ENCODE assay signal across 9 cellular contexts in the genomic region with DNA sequence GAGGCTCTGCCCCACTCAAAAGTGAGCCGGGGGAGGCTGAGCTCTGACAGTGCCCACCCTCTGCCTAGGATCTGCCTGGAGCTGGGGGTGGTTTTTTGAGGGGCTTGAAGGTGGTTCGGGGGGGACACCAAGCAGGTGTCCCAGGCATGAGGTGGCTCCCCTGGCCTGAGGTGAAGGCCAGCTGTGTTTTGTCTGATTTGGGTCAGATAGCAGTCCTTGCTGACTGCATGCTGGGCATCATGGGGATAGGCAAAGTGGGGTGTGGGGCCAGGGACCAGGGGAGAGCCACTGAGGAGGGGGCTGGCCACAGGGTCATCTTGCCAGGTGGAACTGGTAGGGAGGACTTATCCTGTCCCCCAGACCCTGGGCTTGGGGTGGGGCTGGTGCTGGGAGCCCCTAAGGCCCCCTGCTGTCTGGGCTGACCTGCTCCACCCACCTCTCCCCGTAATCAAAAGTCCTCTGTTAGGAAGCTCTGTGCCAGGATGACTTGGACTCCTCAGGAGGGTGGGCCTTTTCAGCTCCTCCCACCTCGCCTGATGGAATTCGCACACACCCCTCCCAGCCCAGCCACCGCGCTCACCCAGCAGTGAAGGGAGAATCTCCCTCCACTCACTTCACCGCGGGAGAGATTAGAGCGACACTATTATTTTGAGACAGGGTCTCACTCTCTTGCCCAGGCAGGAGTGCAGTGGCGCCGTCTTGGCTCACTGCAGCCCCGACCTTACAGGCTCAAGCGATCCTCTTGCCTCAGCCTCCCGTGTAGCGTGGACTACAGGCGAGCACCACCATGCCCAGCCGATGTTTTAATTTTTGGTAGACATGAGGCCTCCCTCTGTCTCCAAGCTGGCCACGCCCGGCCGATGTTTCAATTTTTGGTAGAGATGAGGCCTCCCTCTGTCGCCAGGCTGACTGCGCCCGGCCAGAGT. TPM values are rescaled to one million over a fixed set of nuclear protein-coding genes. Genes with fewer than 3 reads are reported as not detected.
DNase-seq lines count a peak whose midpoint lies in the region; ATAC-seq, FAIRE-seq and TF ChIP-seq lines count a peak whose summit lies in the region.
"Had no signal": no experiment of that assay in that cellular context is flagged by ENCODE, and none has a peak within 500 bp of the region (broad histone marks: within the 10 kb centered on the region; RNA-seq: fewer than 3 reads in every experiment).

No MANE protein-coding gene starts in this region.

- H2AK5ac ChIP-seq in mesenchymal stem cell (ENCODE audit: low read length, severe bottlenecking): no peak overlapping the region

- H3K36me3 ChIP-seq in bronchial epithelial cell (ENCODE audit: control insufficient read depth, insufficient read depth, low read length): peaks cover 10% of the 10 kb centered on the region
- peaks cover 24 to 44% of the 10 kb centered on the region in 2 experiments for H3K36me3 ChIP-seq in mesenchymal stem cell (ENCODE audit: control insufficient read depth in 1 of 2, insufficient read depth in 2 of 2, low read depth in 1 of 2, low read length in 2 of 2)

- H3K9me3 ChIP-seq in CD4-positive, alpha-beta T cell (ENCODE audit: control insufficient read depth, low read length): no peaks in the 10 kb centered on the region
- no peaks in the 10 kb centered on the region for H3K9me3 ChIP-seq in mesenchymal stem cell (ENCODE audit: control insufficient read depth, low read length)

- no peak overlapping the region for H4K8ac ChIP-seq in mesenchymal stem cell (ENCODE audit: low read length)

- H3K23ac ChIP-seq in mesenchymal stem cell (ENCODE audit: low read length in 2 of 2): peak overlapping the region in 1 of 2 experiments; percentile 54

- peak overlapping the region in 1 of 2 experiments; percentile 57 for H3K14ac ChIP-seq in mesenchymal stem cell (ENCODE audit: low read length in 2 of 2)

- H3K36me3 Mint-ChIP-seq in CD4-positive, alpha-beta T cell (ENCODE audit: low read depth): peaks cover 13% of the 10 kb centered on the region

- peaks cover 6% of the 10 kb centered on the region for H3K79me1 ChIP-seq in mesenchymal stem cell (replicated peaks; ENCODE audit: low read length, poor library complexity, severe bottlenecking)

- no peak overlapping the region for H2BK120ac ChIP-seq in mesenchymal stem cell (ENCODE audit: low read depth, low read length)

- no peak overlapping the region for H3K4me2 ChIP-seq in mesenchymal stem cell (ENCODE audit: low read length, poor library complexity, severe bottlenecking)

- CTCF ChIA-PET in CD4-positive, alpha-beta T cell (lab: Charles Lee): no interaction called here

- no peak for TF ChIP-seq CTCF in CD4-positive, alpha-beta T cell (IDR thresholded peaks at IDR 0.05)
- no peak for TF ChIP-seq CTCF in bronchial epithelial cell (IDR thresholded peaks at IDR 0.05; ENCODE audit: insufficient read depth, low read length, severe bottlenecking)

- H2BK15ac ChIP-seq in mesenchymal stem cell (ENCODE audit: low read depth, poor library complexity, severe bottlenecking): no peak overlapping the region

- peaks cover 23% of the 10 kb centered on the region for H3K27me3 Mint-ChIP-seq in CD4-positive, alpha-beta T cell

- H3K4me3 Mint-ChIP-seq in CD4-positive, alpha-beta T cell: peak overlapping the region; percentile 42

- no peaks in the 10 kb centered on the region for H3K9me3 Mint-ChIP-seq in CD4-positive, alpha-beta T cell

- FAIRE-seq in HTR-8/SVneo (lab: Jason Lieb, UNC) (peak; percentile 90), bronchial epithelial cell (lab: Jason Lieb, UNC) (no peak)

- intact Hi-C loops in CD4-positive, alpha-beta T cell (cut with DNase I, micrococcal nuclease): no loop called here

- H3K4me1 Mint-ChIP-seq in CD4-positive, alpha-beta T cell (ENCODE audit: low read depth): peaks cover 12% of the 10 kb centered on the region

- H2BK12ac ChIP-seq in mesenchymal stem cell (ENCODE audit: low read length in 2 of 2): no peak overlapping the region

- no peak overlapping the region for H3K27ac ChIP-seq in CD4-positive, alpha-beta T cell (ENCODE audit: low read depth, low read length)
- no peak overlapping the region for H3K27ac ChIP-seq in mesenchymal stem cell (ENCODE audit: low read length, poor library complexity, severe bottlenecking)

- no peak overlapping the region for H3K9ac ChIP-seq in mesenchymal stem cell (ENCODE audit: low read length)

- no peak for ATAC-seq in CD4-positive, alpha-beta T cell (ENCODE audit: poor library complexity)

- no peak overlapping the region for H3K4ac ChIP-seq in mesenchymal stem cell (ENCODE audit: low read depth in 1 of 2, low read length in 2 of 2)

- POLR2A ChIA-PET in CD4-positive, alpha-beta T cell (lab: Charles Lee): interaction anchor here (0.7 to 2.7 kb wide), 7 partner anchors 10 to 108 kb away, joined by 3 to 10 read pairs (median 4); a partner anchor contains a TSS

- H3K27me3 ChIP-seq in CD4-positive, alpha-beta T cell (ENCODE audit: control insufficient read depth, insufficient read depth, low read length): peaks cover 47% of the 10 kb centered on the region
- H3K27me3 ChIP-seq in bronchial epithelial cell (ENCODE audit: control insufficient read depth, insufficient read depth, low read length) (peaks cover 25% of the 10 kb centered on the region), mesenchymal stem cell (ENCODE audit: control insufficient read depth in 1 of 2, insufficient read depth in 1 of 2, low read length in 2 of 2) (peaks cover 25 to 39% of the 10 kb centered on the region in 2 experiments)

- H3K4me1 ChIP-seq in mesenchymal stem cell (ENCODE audit: control insufficient read depth, insufficient read depth, low read depth, low read length): peaks cover 50% of the 10 kb centered on the region

- peak overlapping the region in 1 of 2 experiments; percentile 49 for H3K18ac ChIP-seq in mesenchymal stem cell (ENCODE audit: low read depth in 1 of 2, low read length in 2 of 2)

- peak overlapping the region; percentile 27 for H3K27ac Mint-ChIP-seq in CD4-positive, alpha-beta T cell

- H4K91ac ChIP-seq in mesenchymal stem cell (ENCODE audit: low read length): peak overlapping the region; percentile 41

- WGBS in mesenchymal stem cell: 28% methylated on average over 24 of the region's 24 CpGs

- no peak overlapping the region for H2AFZ ChIP-seq in mesenchymal stem cell (ENCODE audit: low read depth, low read length)

- H2BK5ac ChIP-seq in mesenchymal stem cell (ENCODE audit: low read depth, low read length, poor library complexity, severe bottlenecking): no peak overlapping the region

- H3K4me3 ChIP-seq in bronchial epithelial cell (ENCODE audit: low read depth, low read length) (no peak overlapping the region), mesenchymal stem cell (ENCODE audit: insufficient read depth in 1 of 2, low read depth in 1 of 2, low read length in 2 of 2) (peak overlapping the region in 1 of 2 experiments; percentile 28)

- DNase-seq in CD4-positive, alpha-beta T cell: no peak
- DNase-seq in HTR-8/SVneo (ENCODE audit: insufficient read length, low spot score): peak; percentile 85
- DNase-seq in bronchial epithelial cell (ENCODE audit: low read depth): peak; percentile 49
- DNase-seq in mesenchymal stem cell: peak; percentile 44
- no peak for DNase-seq in effector CD8-positive, alpha-beta T cell (lab: John Stamatoyannopoulos, UW)
- DNase-seq in C1 segment of cervical spinal cord (lab: John Stamatoyannopoulos, UW): no peak
- no peak for DNase-seq in activated CD8-positive, alpha-beta memory T cell treated with anti-CD3 and anti-CD28 coated beads, Interleukin-2, amount 50 U/mL, for 48 hours
- DNase-seq in NCI-H748 treated with DMSO at 0.1 percent for 48 hours (lab: John Stamatoyannopoulos, UW): no peak
- DNase-seq: GF-D8 had no signal

RNA-seq across cellular contexts. Expression of a gene that starts 1.5 kb away (rescaled TPM):
- total RNA-seq in CD4-positive, alpha-beta T cell: not detected
- total RNA-seq in bronchial epithelial cell: not detected in 2 replicates
- 0.79 TPM for polyA plus RNA-seq in mesenchymal stem cell (2013, experiment 1 of 2)
- polyA plus RNA-seq in mesenchymal stem cell (2013, experiment 2 of 2): 0.44 TPM

RNA-seq across cellular contexts. Expression of a gene that starts 10.7 kb away (rescaled TPM):
- 10 to 100 TPM; 54.5 to 56.0 TPM for total RNA-seq in CD4-positive, alpha-beta T cell
- total RNA-seq in bronchial epithelial cell: 16.1 and 17.8 TPM in 2 replicates
- polyA plus RNA-seq in mesenchymal stem cell (2013, experiment 1 of 2): 28.3 TPM
- 27.4 TPM for polyA plus RNA-seq in mesenchymal stem cell (2013, experiment 2 of 2)

RNA-seq across cellular contexts. Expression of a gene that starts 19.1 kb away (rescaled TPM):
- 1 to 10 TPM; 7.4 to 7.9 TPM for total RNA-seq in CD4-positive, alpha-beta T cell
- total RNA-seq in bronchial epithelial cell: 20.6 and 22.9 TPM in 2 replicates
- 14.2 TPM for polyA plus RNA-seq in mesenchymal stem cell (2013, experiment 1 of 2)
- 14.5 TPM for polyA plus RNA-seq in mesenchymal stem cell (2013, experiment 2 of 2)

RNA-seq across cellular contexts. Expression of a gene that starts 46.3 kb away (rescaled TPM):
- 1 to 10 TPM; 5.9 to 6.3 TPM for total RNA-seq in CD4-positive, alpha-beta T cell
- total RNA-seq in bronchial epithelial cell: 13.2 and 14.5 TPM in 2 replicates
- 6.1 TPM for polyA plus RNA-seq in mesenchymal stem cell (2013, experiment 1 of 2)
- polyA plus RNA-seq in mesenchymal stem cell (2013, experiment 2 of 2): 6.9 TPM

Comparison
In these comparisons a context has a peak if more than half of its experiments do, and no peak if none do; other contexts are left out.
1. DNase-seq: peak in HTR-8/SVneo (single experiment), bronchial epithelial cell (single experiment) and mesenchymal stem cell (single experiment); none in CD4-positive, alpha-beta T cell (0 of 10), effector CD8-positive, alpha-beta T cell (single experiment), C1 segment of cervical spinal cord (0 of 14), activated CD8-positive, alpha-beta memory T cell treated with anti-CD3 and anti-CD28 coated beads, Interleukin-2, amount 50 U/mL, for 48 hours (single experiment) and NCI-H748 treated with DMSO at 0.1 percent for 48 hours (single experiment).